14 cellular contexts compared by ENCODE assay signal in genomic region chr6:137361701-137362100, GRCh38.
"Had no signal": no experiment of that assay in that cellular context is flagged by ENCODE, and none has a peak within 500 bp of the region (broad histone marks: within the 10 kb centered on the region; RNA-seq: fewer than 3 reads in every experiment).

No MANE protein-coding gene starts in this region.

- H3K9me3 Mint-ChIP-seq: activated naive CD4-positive, alpha-beta T cell treated with anti-CD3 and anti-CD28 coated beads, Interleukin-2, amount 50 U/mL, for 24 hours; stimulated activated naive CD8-positive, alpha-beta T cell treated with anti-CD3 and anti-CD28 coated beads, Interleukin-15, amount 100 ng/mL, for 72 hours had no signal

- H3K4me3 ChIP-seq: esophagus squamous epithelium, lower lobe of right lung, neural progenitor cell, pancreas, skin epidermis had no signal

- H3K4me1 ChIP-seq: esophagus squamous epithelium, lower lobe of right lung, pancreas had no signal

- H3K27me3 ChIP-seq: esophagus squamous epithelium, neural progenitor cell, pancreas had no signal

- H3K27ac Mint-ChIP-seq: neural progenitor cell; stimulated activated naive CD8-positive, alpha-beta T cell treated with anti-CD3 and anti-CD28 coated beads, Interleukin-15, amount 100 ng/mL, for 72 hours had no signal

- ATAC-seq: activated CD4-positive, CD25-positive, alpha-beta regulatory T cell treated with anti-CD3 and anti-CD28 coated beads, Interleukin-2, amount 50 U/mL, for 24 hours; lower lobe of right lung; pancreas; stimulated activated naive CD8-positive, alpha-beta T cell treated with anti-CD3 and anti-CD28 coated beads, Interleukin-15, amount 100 ng/mL, for 72 hours had no signal

- H3K36me3 ChIP-seq: esophagus squamous epithelium, lower lobe of right lung, neural progenitor cell, pancreas had no signal

- H3K36me3 Mint-ChIP-seq: activated naive CD4-positive, alpha-beta T cell treated with anti-CD3 and anti-CD28 coated beads, Interleukin-2, amount 50 U/mL, for 24 hours had no signal

- DNase-seq: activated T-cell treated with anti-CD3 and anti-CD28 coated beads, Interleukin-2, amount 50 U/mL, for 1 hour; esophagus squamous epithelium; hippocampal formation; kidney glomerular epithelial cell; lower lobe of right lung; midbrain; pancreas; stimulated activated CD4-positive, alpha-beta T cell treated with anti-CD3 and anti-CD28 coated beads, Interleukin-4, amount 100 ng/mL, for 4 hours; stimulated activated naive CD8-positive, alpha-beta T cell treated with anti-CD3 and anti-CD28 coated beads, Interleukin-15, amount 100 ng/mL, for 72 hours; T-helper 2 cell had no signal

- H3K9me3 ChIP-seq: esophagus squamous epithelium, lower lobe of right lung, pancreas had no signal

- H3K27ac ChIP-seq: esophagus squamous epithelium, lower lobe of right lung, neural progenitor cell, pancreas, skin epidermis had no signal
